Comparison of ENCODE assay signal across 8 cellular contexts in the genomic region with DNA sequence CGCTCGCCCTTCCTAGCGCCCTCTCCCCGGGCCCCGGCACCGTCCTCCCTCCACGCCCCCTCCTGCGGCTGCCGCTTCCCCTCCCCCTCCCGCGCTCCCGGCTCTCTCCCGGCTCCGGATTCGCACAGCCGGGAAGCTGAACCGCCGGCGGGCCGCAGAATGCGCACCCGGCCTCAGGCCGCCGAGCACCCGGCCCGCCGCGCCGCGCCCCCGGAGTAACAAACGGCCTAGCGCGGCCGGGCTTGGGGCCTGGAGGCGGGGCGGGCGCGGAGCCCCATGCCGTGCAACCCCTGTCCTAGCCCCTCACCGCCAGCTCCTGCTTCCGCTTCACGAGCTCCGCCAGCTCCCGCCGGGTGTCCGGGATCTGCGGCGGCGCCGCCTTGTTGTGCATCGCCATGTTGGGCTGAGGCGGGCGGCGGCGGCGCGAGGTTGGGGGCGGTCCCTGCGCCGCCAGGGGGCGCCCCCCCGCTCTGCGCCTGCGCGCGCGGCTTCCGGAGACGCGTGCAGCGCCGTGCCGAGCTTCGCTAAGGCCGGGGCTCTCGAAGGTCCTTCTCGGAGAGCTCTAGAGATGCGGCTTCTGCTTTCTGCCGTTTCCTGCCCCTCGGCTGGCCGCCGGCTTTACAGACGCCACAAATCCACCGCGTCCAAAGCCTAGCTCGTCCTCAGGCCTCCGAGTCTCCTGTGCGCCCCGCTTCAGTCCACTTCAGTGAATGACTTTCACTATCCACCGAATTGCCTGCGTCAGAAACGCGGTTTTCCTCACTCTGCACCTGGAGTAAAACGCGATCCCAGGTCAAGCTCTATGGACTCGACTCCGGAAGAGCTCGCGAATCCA. TPM values are rescaled to one million over a fixed set of nuclear protein-coding genes. Genes with fewer than 3 reads are reported as not detected.
A peak's percentile ranks its signal among the peaks of the same experiment; 100 is the strongest.
DNase-seq lines count a peak whose midpoint lies in the region; ATAC-seq, FAIRE-seq and TF ChIP-seq lines count a peak whose summit lies in the region.

A gene (minus strand): TSS at position 417 of the 835 bp plus-strand sequence. CDS start 20 bp downstream, at position 397.

- no peaks in the 10 kb centered on the region for H3K9me3 ChIP-seq in HepG2 (ENCODE audit: low read length)

- no peaks in the 10 kb centered on the region for H3K27me3 Mint-ChIP-seq in dendritic cell treated with granulocyte-macrophage colony-stimulating factor and Interleukin-4, amounts not matched to agents 40 ng/mL and 50 ng/mL, for 4 days

- H2AFZ ChIP-seq in HepG2 (ENCODE audit: low read length): no peak within 1 kb of the TSS

- H3K27me3 ChIP-seq in HepG2 (ENCODE audit: control insufficient read depth in 1 of 2, insufficient read depth in 2 of 2, low read length in 2 of 2): no peaks in the 10 kb centered on the region

- peaks cover 9% of the 10 kb centered on the region; the same call in 1 of the 2 replicates for H4K20me1 ChIP-seq in HepG2 (ENCODE audit: insufficient read depth, low read length)

- intact Hi-C loops in dendritic cell treated with granulocyte-macrophage colony-stimulating factor and Interleukin-4, amounts not matched to agents 40 ng/mL and 50 ng/mL, for 4 days (cut with micrococcal nuclease): loop anchor here (1.0 to 2.0 kb wide), 2 partner anchors 40 to 168 kb away; a partner anchor contains a TSS
- intact Hi-C loops in HepG2 (cut with micrococcal nuclease; ENCODE audit: unreplicated experiment): loop anchor here (1.0 kb wide), 1 partner anchor 20 kb away; no protein-coding TSS in a partner anchor

- H3K36me3 ChIP-seq in HepG2 (replicated peaks in 1 of 2; ENCODE audit: control insufficient read depth in 1 of 2, insufficient read depth in 2 of 2, low read length in 2 of 2): peaks cover 4 to 14% of the 10 kb centered on the region in 2 experiments; a peak in 3 of 5 replicates

- POLR2A ChIA-PET in HepG2 (lab: Yijun Ruan, JAX): interaction anchor here (0.8 to 2.8 kb wide), 24 partner anchors 9 to 498 kb away, joined by 3 to 52 read pairs (median 6); a partner anchor contains a TSS

- peak within 1 kb of the TSS; percentile 96 for H3K27ac ChIP-seq in HepG2 (ENCODE audit: extremely low read length, insufficient read depth, low read length)

- peaks cover 51% of the 10 kb centered on the region for H3K36me3 Mint-ChIP-seq in dendritic cell treated with granulocyte-macrophage colony-stimulating factor and Interleukin-4, amounts not matched to agents 40 ng/mL and 50 ng/mL, for 4 days (ENCODE audit: low read depth)

- peak within 1 kb of the TSS; percentile 84 to 92 (median 90) for H3K4me3 ChIP-seq in HepG2 (replicated peaks in 1 of 3; ENCODE audit: insufficient read depth in 1 of 3, low read depth in 2 of 3, low read length in 3 of 3)

- TF ChIP-seq POLR2A in HepG2 (IDR thresholded peaks at IDR 0.05; ENCODE audit: insufficient read depth in 1 of 2, low read depth in 2 of 2, low read length in 2 of 2): peak; percentile 77 to 88

- ATAC-seq in GM19023 (IDR thresholded peaks at IDR 0.05; ENCODE audit: unreplicated experiment) (peak; percentile 94), HG03280 (IDR thresholded peaks at IDR 0.05; ENCODE audit: unreplicated experiment) (peak; percentile 91), HepG2 (peak; percentile 96)

- H3K9me3 Mint-ChIP-seq in dendritic cell treated with granulocyte-macrophage colony-stimulating factor and Interleukin-4, amounts not matched to agents 40 ng/mL and 50 ng/mL, for 4 days: no peaks in the 10 kb centered on the region

- FAIRE-seq in HepG2 (lab: Jason Lieb, UNC): peak; percentile 49

- peak within 1 kb of the TSS; percentile 98 for H3K27ac Mint-ChIP-seq in dendritic cell treated with granulocyte-macrophage colony-stimulating factor and Interleukin-4, amounts not matched to agents 40 ng/mL and 50 ng/mL, for 4 days

- H3K4me2 ChIP-seq in HepG2 (ENCODE audit: low read depth, low read length): peak within 1 kb of the TSS; percentile 94

- H3K4me1 Mint-ChIP-seq in dendritic cell treated with granulocyte-macrophage colony-stimulating factor and Interleukin-4, amounts not matched to agents 40 ng/mL and 50 ng/mL, for 4 days (ENCODE audit: low read depth): peaks cover 40% of the 10 kb centered on the region

- peak; percentile 74 for TF ChIP-seq RAD21 in HepG2 (CRISPR knock-in tag; IDR thresholded peaks at IDR 0.05)

- peak within 1 kb of the TSS; percentile 96 for H3K4me3 Mint-ChIP-seq in dendritic cell treated with granulocyte-macrophage colony-stimulating factor and Interleukin-4, amounts not matched to agents 40 ng/mL and 50 ng/mL, for 4 days

- peaks cover 23% of the 10 kb centered on the region for H3K4me1 ChIP-seq in HepG2 (ENCODE audit: insufficient read depth, low read length)

- H3K9ac ChIP-seq in HepG2 (ENCODE audit: insufficient read depth, low read depth, low read length): peak within 1 kb of the TSS; percentile 85

- DNase-seq in Ammon's horn (ENCODE audit: low spot score) (peak; percentile 80), NCI-H510A (lab: John Stamatoyannopoulos, UW) (peak; percentile 100), HepG2 (ENCODE audit: low spot score) (peak; percentile 74)
- peak; percentile 82 for DNase-seq in activated CD4-positive, alpha-beta T cell treated with anti-CD3 and anti-CD28 coated beads, Interleukin-2, amount 50 U/mL, for 1 hour
- DNase-seq in stimulated activated CD4-positive, alpha-beta T cell treated with anti-CD3 and anti-CD28 coated beads, Interleukin-4, amount 100 ng/mL, for 1 hour: peak; percentile 84

- H3K79me2 ChIP-seq in HepG2 (ENCODE audit: insufficient read depth, low read length): peaks cover 20% of the 10 kb centered on the region

- WGBS in HepG2 (ENCODE audit: low lambda C conversion rate): 1% methylated on average over 30 of the region's 100 CpGs

- no TSS peak for BruUV-seq in HepG2 (replicated peaks; lab: Mats Ljungman, UMichigan)

- CTCF ChIA-PET in HepG2 (lab: Yijun Ruan, JAX; ENCODE audit: low intra/inter-chr PET ratio, low total read pairs): interaction anchor here (1.1 kb wide), 1 partner anchor 168 kb away, joined by 4 read pairs; no protein-coding TSS in a partner anchor

- TF ChIP-seq EP300 in HepG2 (IDR thresholded peaks at IDR 0.05; ENCODE audit: low read depth in 2 of 2, low read length in 2 of 2): no peak
- TF ChIP-seq EP300 in HepG2 (CRISPR knock-in tag; IDR thresholded peaks at IDR 0.05; ENCODE audit: borderline replicate concordance): no peak

- in situ Hi-C loops in HepG2 (cut with HindIII; ENCODE audit: extremely low pct_ligation_motif_present, low pct_unique_long_range_greater_than_20kb): no loop called here

- TF ChIP-seq CTCF in HepG2 (CRISPR knock-in tag; IDR thresholded peaks at IDR 0.05): peak; percentile 71

TF ChIP-seq in HepG2, 621 proteins besides CTCF, POLR2A, EP300 and RAD21 (continues in another document):
- TF ChIP-seq ZNF224 (CRISPR knock-in tag; IDR thresholded peaks at IDR 0.05) (no peak), AKAP8 (CRISPR knock-in tag; IDR thresholded peaks at IDR 0.05) (no peak)
- TF ChIP-seq, protein P1, sequence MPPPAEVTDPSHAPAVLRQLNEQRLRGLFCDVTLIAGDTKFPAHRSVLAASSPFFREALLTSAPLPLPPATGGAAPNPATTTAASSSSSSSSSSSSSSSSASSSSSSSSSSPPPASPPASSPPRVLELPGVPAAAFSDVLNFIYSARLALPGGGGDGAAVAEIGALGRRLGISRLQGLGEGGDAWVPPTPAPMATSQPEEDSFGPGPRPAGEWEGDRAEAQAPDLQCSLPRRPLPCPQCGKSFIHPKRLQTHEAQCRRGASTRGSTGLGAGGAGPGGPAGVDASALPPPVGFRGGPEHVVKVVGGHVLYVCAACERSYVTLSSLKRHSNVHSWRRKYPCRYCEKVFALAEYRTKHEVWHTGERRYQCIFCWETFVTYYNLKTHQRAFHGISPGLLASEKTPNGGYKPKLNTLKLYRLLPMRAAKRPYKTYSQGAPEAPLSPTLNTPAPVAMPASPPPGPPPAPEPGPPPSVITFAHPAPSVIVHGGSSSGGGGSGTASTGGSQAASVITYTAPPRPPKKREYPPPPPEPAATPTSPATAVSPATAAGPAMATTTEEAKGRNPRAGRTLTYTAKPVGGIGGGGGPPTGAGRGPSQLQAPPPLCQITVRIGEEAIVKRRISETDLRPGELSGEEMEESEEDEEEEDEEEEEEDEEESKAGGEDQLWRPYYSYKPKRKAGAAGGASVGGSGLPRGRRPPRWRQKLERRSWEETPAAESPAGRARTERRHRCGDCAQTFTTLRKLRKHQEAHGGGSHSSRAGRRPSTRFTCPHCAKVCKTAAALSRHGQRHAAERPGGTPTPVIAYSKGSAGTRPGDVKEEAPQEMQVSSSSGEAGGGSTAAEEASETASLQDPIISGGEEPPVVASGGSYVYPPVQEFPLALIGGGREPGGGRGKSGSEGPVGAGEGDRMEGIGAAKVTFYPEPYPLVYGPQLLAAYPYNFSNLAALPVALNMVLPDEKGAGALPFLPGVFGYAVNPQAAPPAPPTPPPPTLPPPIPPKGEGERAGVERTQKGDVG (CRISPR knock-in tag; IDR thresholded peaks at IDR 0.05; ENCODE audit: borderline replicate concordance): peak; percentile 21; the same call in 1 of the 2 replicates
- TF ChIP-seq, protein P2, sequence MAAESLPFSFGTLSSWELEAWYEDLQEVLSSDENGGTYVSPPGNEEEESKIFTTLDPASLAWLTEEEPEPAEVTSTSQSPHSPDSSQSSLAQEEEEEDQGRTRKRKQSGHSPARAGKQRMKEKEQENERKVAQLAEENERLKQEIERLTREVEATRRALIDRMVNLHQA (CRISPR knock-in tag; IDR thresholded peaks at IDR 0.05): no peak

RNA-seq across cellular contexts. Expression of the gene that starts here (rescaled TPM):
- total RNA-seq in HepG2 (2016; rRNA removed; fragmentation: Illumina TruSeq; extraction: Trizol): 45.6 and 67.6 TPM in 2 replicates
- 19.8 and 20.4 TPM in 2 replicates for total RNA-seq in HepG2 (2016; cell fraction: cytosol; rRNA removed; fragmentation: Illumina TruSeq; extraction: Trizol; ENCODE audit: low read depth)
- 47.7 and 62.7 TPM in 2 replicates for total RNA-seq in HepG2 (2016; cell fraction: insoluble cytoplasmic fraction; rRNA removed; fragmentation: Illumina TruSeq; extraction: Trizol)
- 37.7 and 38.7 TPM in 2 replicates for total RNA-seq in HepG2 (2016; cell fraction: membrane; rRNA removed; fragmentation: Illumina TruSeq; extraction: Trizol)
- 28.0 and 36.7 TPM in 2 replicates for total RNA-seq in HepG2 (2016; cell fraction: nucleus; rRNA removed; fragmentation: Illumina TruSeq; extraction: Trizol)
- 24.6 and 29.5 TPM in 2 replicates for polyA plus RNA-seq in HepG2 (2011; rRNA removed)
- 16.3 and 30.1 TPM in 2 replicates for polyA plus RNA-seq in HepG2 (2011; cell fraction: cytosol; rRNA removed)
- polyA plus RNA-seq in HepG2 (2011; cell fraction: nucleus; rRNA removed): 17.5 and 23.0 TPM in 2 replicates
- 26.8 and 30.1 TPM in 2 replicates for polyA plus RNA-seq in HepG2 (2012)
- 19.7 and 22.4 TPM in 2 replicates for polyA plus RNA-seq in HepG2 (2016; cell fraction: cytosol; fragmentation: Illumina TruSeq; extraction: Trizol; ENCODE audit: low read depth)
- 79.9 and 89.9 TPM in 2 replicates for polyA plus RNA-seq in HepG2 (2016; cell fraction: insoluble cytoplasmic fraction; fragmentation: Illumina TruSeq; extraction: Trizol; ENCODE audit: low read depth)
- polyA plus RNA-seq in HepG2 (2016; cell fraction: membrane; fragmentation: Illumina TruSeq; extraction: Trizol; ENCODE audit: low read depth): 34.2 and 35.5 TPM in 2 replicates
- polyA plus RNA-seq in HepG2 (2016; cell fraction: nucleus; fragmentation: Illumina TruSeq; extraction: Trizol; ENCODE audit: insufficient read depth, low read depth): 43.7 and 52.2 TPM in 2 replicates
- polyA minus RNA-seq in HepG2 (2011; rRNA and poly(A)+ RNA removed; ENCODE audit: low replicate concordance): 5.8 and 11.9 TPM in 2 replicates
- 13.2 and 14.9 TPM in 2 replicates for polyA minus RNA-seq in HepG2 (2011; cell fraction: cytosol; rRNA and poly(A)+ RNA removed)
- polyA minus RNA-seq in HepG2 (2011; cell fraction: nucleus; rRNA and poly(A)+ RNA removed): 37.2 and 43.1 TPM in 2 replicates

Comparison
In these comparisons a context has a peak if more than half of its experiments do, and no peak if none do; other contexts are left out.
1. Peak in every context shown above with its lines: DNase-seq, ATAC-seq, H3K4me3 ChIP-seq and H3K27ac ChIP-seq.